In genomic region chr1:67053785-67054759, GRCh38 we compare ENCODE assay signal across 8 cellular contexts. TPM values are rescaled to one million over a fixed set of nuclear protein-coding genes. Genes with fewer than 3 reads are reported as not detected.
DNase-seq lines count a peak whose midpoint lies in the region; ATAC-seq and TF ChIP-seq lines count a peak whose summit lies in the region.

Gene SLC35D1 (minus strand): TSS chr1:67054148. CDS start chr1:67054013, 135 bp downstream.

- no peak for TF ChIP-seq EP300 in upper lobe of left lung (IDR thresholded peaks at IDR 0.05)

- H3K4me3 ChIP-seq in GM12875 (ENCODE audit: low read depth, low read length) (peak within 1 kb of the TSS; percentile 73), heart left ventricle (peak within 1 kb of the TSS; percentile 70 to 95 (median 80)), upper lobe of left lung (peak within 1 kb of the TSS; percentile 62 to 92 (median 74))

- ATAC-seq in HG02623 (IDR thresholded peaks at IDR 0.05; ENCODE audit: unreplicated experiment) (peak; percentile 81), heart left ventricle (peak; percentile 76 to 94 (median 84)), upper lobe of left lung (ENCODE audit: low FRiP score in 2 of 2) (peak; percentile 91)

- intact Hi-C loops in heart left ventricle (cut with DNase I): loop anchor here in 6 of 10 donors (5.0 to 10.0 kb wide), 8 partner anchors 42 to 299 kb away; partner anchors contain the start of genes DNAI4 (in 1 of the 6), DYNLT5 (in 1 of the 6) and MIER1 (in 1 of the 6)
- intact Hi-C loops in posterior cingulate gyrus (cut with DNase I): loop anchor here (5.0 kb wide), 1 partner anchor 122 kb away; no protein-coding TSS in a partner anchor

- TF ChIP-seq CTCF in GM12875 (IDR thresholded peaks at IDR 0.05; ENCODE audit: borderline replicate concordance, insufficient read depth, low read depth, low read length) (no peak), heart left ventricle (IDR thresholded peaks at IDR 0.05) (no peak), upper lobe of left lung (IDR thresholded peaks at IDR 0.05) (no peak)

- peaks cover 0 to 20% (median 13%) of the 10 kb centered on the region in 9 donors for H3K36me3 ChIP-seq in heart left ventricle
- H3K36me3 ChIP-seq in upper lobe of left lung: peaks cover 0 to 16% (median 1%) of the 10 kb centered on the region in 4 donors

- peak; percentile 43 for DNase-seq in NCI-H1092 (lab: John Stamatoyannopoulos, UW)
- DNase-seq in SW480 (ENCODE audit: low spot score): peak; percentile 77
- DNase-seq in activated naive CD8-positive, alpha-beta T cell treated with anti-CD3 and anti-CD28 coated beads, Interleukin-2, amount 50 U/mL, for 16 hours (ENCODE audit: low read depth, low spot score): peak; percentile 42
- peak; percentile 75 to 85 (median 81) for DNase-seq in heart left ventricle
- peak; percentile 74 to 98 (median 82) for DNase-seq in posterior cingulate gyrus
- DNase-seq in upper lobe of left lung: peak; percentile 75 to 94

- WGBS in heart left ventricle, 4 donors: 1 to 3% (median 1%) methylated on average over 30 to 73 of the region's 73 CpGs
- WGBS in upper lobe of left lung, 2 donors: 2 to 4% methylated on average over 20 to 43 of the region's 73 CpGs

- H3K27me3 ChIP-seq in heart left ventricle (no peaks in the 10 kb centered on the region), upper lobe of left lung (no peaks in the 10 kb centered on the region)

- H3K4me1 ChIP-seq in heart left ventricle (peaks cover 0 to 28% (median 22%) of the 10 kb centered on the region in 12 donors), upper lobe of left lung (peaks cover 6 to 11% (median 8%) of the 10 kb centered on the region in 4 donors)

- peak in 1 of 2 donors; percentile 81 for TF ChIP-seq POLR2A in heart left ventricle (IDR thresholded peaks at IDR 0.05)
- peak in 3 of 4 donors; percentile 22 to 73 (median 52) for TF ChIP-seq POLR2A in upper lobe of left lung (IDR thresholded peaks at IDR 0.05)

- peak within 1 kb of the TSS; percentile 88 to 99 (median 96) for H3K27ac ChIP-seq in heart left ventricle
- peak within 1 kb of the TSS; percentile 92 to 98 (median 94) for H3K27ac ChIP-seq in upper lobe of left lung

- H3K9me3 ChIP-seq in heart left ventricle (no peaks in the 10 kb centered on the region), upper lobe of left lung (no peaks in the 10 kb centered on the region)

RNA-seq across cellular contexts. Expression of gene SLC35D1, which starts in this region (rescaled TPM):
- total RNA-seq in heart left ventricle (1 to 10 TPM; 2.9 to 6.8 (median 4.2) TPM), upper lobe of left lung (1 to 10 TPM; 1.4 to 8.6 (median 5.4) TPM)
- polyA plus RNA-seq in heart left ventricle: 1 to 10 TPM; 1.8 to 3.1 TPM

Comparison
In these comparisons a context has a peak if more than half of its experiments do, and no peak if none do; other contexts are left out.
1. Peak in every context shown above with its lines: DNase-seq, ATAC-seq, H3K4me3 ChIP-seq and H3K27ac ChIP-seq.